Comparison of ENCODE assay signal across 8 cellular contexts in genomic region chr11:117807482-117808272, GRCh38. TPM values are rescaled to one million over a fixed set of nuclear protein-coding genes. Genes with fewer than 3 reads are reported as not detected.
DNase-seq lines count a peak whose midpoint lies in the region; ATAC-seq and TF ChIP-seq lines count a peak whose summit lies in the region.

No MANE protein-coding gene starts in this region.

- TF ChIP-seq POLR2A in NB4 (IDR thresholded peaks at IDR 0.05; ENCODE audit: extremely low read depth, insufficient read length), result no peak

- no peaks in the 10 kb centered on the region for H3K36me3 Mint-ChIP-seq in brain
- H3K36me3 Mint-ChIP-seq in immature natural killer cell, result no peaks in the 10 kb centered on the region

- H3K27ac Mint-ChIP-seq in brain (peak overlapping the region in 2 of 5 experiments; percentile 54 to 81), immature natural killer cell (no peak overlapping the region)

- peak; percentile 90 for TF ChIP-seq CTCF in GM12872 (IDR thresholded peaks at IDR 0.05; ENCODE audit: insufficient read depth, low read depth, low read length)
- TF ChIP-seq CTCF in NB4 (IDR thresholded peaks at IDR 0.05; ENCODE audit: low read depth, low read length), result peak; percentile 95
- TF ChIP-seq CTCF in brain (conservative IDR thresholded peaks at IDR 0.05), result peak; percentile 92 to 93

- no peak overlapping the region for H3K4me3 ChIP-seq in NB4 (ENCODE audit: low read depth, low read length)

- H3K4me1 Mint-ChIP-seq in brain (peaks cover 44% of the 10 kb centered on the region), immature natural killer cell (no peaks in the 10 kb centered on the region)

- H3K4me3 Mint-ChIP-seq in brain, result no peak overlapping the region
- no peak overlapping the region for H3K4me3 Mint-ChIP-seq in immature natural killer cell

- ATAC-seq in GM18861 (IDR thresholded peaks at IDR 0.05; ENCODE audit: unreplicated experiment), result no peak

- DNase-seq in NB4 (ENCODE audit: low read depth) (peak; percentile 77), UCSD-AML1 (lab: John Stamatoyannopoulos, UW; ENCODE audit: unreplicated experiment) (peak; percentile 68), immature natural killer cell (peak; percentile 61 to 63 (median 62)), RKO (ENCODE audit: low spot score) (no peak)
- peak; percentile 54 to 68 (median 66) for DNase-seq in stimulated activated CD4-positive, alpha-beta T cell treated with anti-CD3 and anti-CD28 coated beads, Interleukin-12 subunit alpha, Interleukin-12 subunit beta, amount 100 ng/mL, for 48 hours (ENCODE audit: low read depth in 2 of 3, low spot score in 1 of 3)

- H3K9me3 Mint-ChIP-seq in brain, result peaks cover 0 to 3% (median 0%) of the 10 kb centered on the region in 5 experiments
- no peaks in the 10 kb centered on the region for H3K9me3 Mint-ChIP-seq in immature natural killer cell

- H3K27me3 Mint-ChIP-seq in brain (no peaks in the 10 kb centered on the region), immature natural killer cell (ENCODE audit: low read depth in 3 of 3) (peaks cover 6 to 11% (median 9%) of the 10 kb centered on the region in 3 donors)

RNA-seq across cellular contexts. Expression of gene DSCAML1, which starts 10.7 kb away (rescaled TPM):
- polyA plus RNA-seq in brain (ENCODE audit: insufficient read depth, low read depth, low replicate concordance) (9.6 TPM), immature natural killer cell (not detected)

RNA-seq across cellular contexts. Expression of gene FXYD2, which starts 16.9 kb away (rescaled TPM):
- polyA plus RNA-seq in brain (ENCODE audit: insufficient read depth, low read depth, low replicate concordance), result 0.63 TPM
- 10 to 100 TPM in 1 of 3 donors, 1 to 10 TPM in 2; 1.3 to 12.0 (median 3.4) TPM for polyA plus RNA-seq in immature natural killer cell

Comparison
In these comparisons a context has a peak if more than half of its experiments do, and no peak if none do; other contexts are left out.
1. RNA of gene DSCAML1, which starts 10.7 kb away (polyA plus RNA-seq): 9.6 TPM in brain (single experiment); not detected in immature natural killer cell; every median in the first group is over 10 times any median in the second.
2. Peak in every context shown above with its lines, with median percentiles within 50 percentile points of each other: CTCF ChIP-seq.